8 cellular contexts compared by ENCODE assay signal in the genomic region with DNA sequence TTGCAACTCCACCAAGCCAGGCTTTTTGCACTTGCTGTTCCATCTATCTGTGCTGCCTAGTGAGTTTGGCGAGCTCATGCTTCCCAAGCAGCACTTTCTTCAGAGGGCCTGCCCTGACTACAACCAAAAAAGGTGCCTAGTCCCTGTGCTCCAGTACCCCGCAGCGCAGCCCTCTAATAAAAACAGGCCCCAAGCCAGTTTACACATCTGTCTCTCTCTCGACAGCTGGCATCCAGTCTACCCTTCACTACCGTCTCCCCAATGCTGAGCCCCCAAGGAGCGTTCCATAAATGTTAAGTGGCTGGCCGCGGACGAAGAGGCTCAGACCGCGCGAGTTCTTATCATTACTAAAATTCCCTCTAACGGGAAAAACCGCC. TPM values are rescaled to one million over a fixed set of nuclear protein-coding genes. Genes with fewer than 3 reads are reported as not detected.
DNase-seq lines count a peak whose midpoint lies in the region; ATAC-seq and TF ChIP-seq lines count a peak whose summit lies in the region.

No MANE protein-coding gene starts in this region.

- peaks cover 3% of the 10 kb centered on the region for H3K27me3 Mint-ChIP-seq in activated CD8-positive, alpha-beta T cell treated with anti-CD3 and anti-CD28 coated beads, Interleukin-2, amount 10 ng/mL, durations not matched to agents 7 days and 5 days (ENCODE audit: low read depth)

- no peak for TF ChIP-seq CTCF in heart left ventricle (IDR thresholded peaks at IDR 0.05)
- TF ChIP-seq CTCF in psoas muscle (IDR thresholded peaks at IDR 0.05) = no peak

- CTCF ChIA-PET in activated CD8-positive, alpha-beta T cell treated with anti-CD3 and anti-CD28 coated beads, Interleukin-2, amount 10 ng/mL, durations not matched to agents 7 days and 5 days (lab: Charles Lee) = interaction anchor here (0.6 to 3.8 kb wide), 38 partner anchors 9 to 562 kb away, joined by 3 to 54 read pairs (median 5); a partner anchor contains a TSS

- H3K27ac ChIP-seq in heart left ventricle (peak overlapping the region; percentile 78 to 95 (median 88)), psoas muscle (peak overlapping the region; percentile 89)

- TF ChIP-seq POLR2A in heart left ventricle (IDR thresholded peaks at IDR 0.05) = no peak

- H3K36me3 ChIP-seq in heart left ventricle = peaks cover 0 to 3% (median 0%) of the 10 kb centered on the region in 9 donors
- H3K36me3 ChIP-seq in psoas muscle (ENCODE audit: insufficient read depth in 1 of 2, low read depth in 1 of 2) = peaks cover 0 to 7% of the 10 kb centered on the region in 2 donors

- no peaks in the 10 kb centered on the region for H3K27me3 ChIP-seq in heart left ventricle
- no peaks in the 10 kb centered on the region for H3K27me3 ChIP-seq in psoas muscle (ENCODE audit: insufficient read depth in 3 of 3, low read length in 2 of 3)

- peak overlapping the region; percentile 95 for H3K27ac Mint-ChIP-seq in activated CD8-positive, alpha-beta T cell treated with anti-CD3 and anti-CD28 coated beads, Interleukin-2, amount 10 ng/mL, durations not matched to agents 7 days and 5 days

- intact Hi-C loops in heart left ventricle (cut with DNase I) = loop anchor here in 8 of 10 donors (2.0 to 10.0 kb wide), 4 partner anchors 56 to 490 kb away; a partner anchor contains a TSS
- intact Hi-C loops in psoas muscle (cut with DNase I) = loop anchor here (2.0 to 10.0 kb wide), 3 partner anchors 56 to 210 kb away; a partner anchor contains a TSS

- POLR2A ChIA-PET in activated CD8-positive, alpha-beta T cell treated with anti-CD3 and anti-CD28 coated beads, Interleukin-2, amount 10 ng/mL, durations not matched to agents 7 days and 5 days (lab: Charles Lee) = interaction anchor here (0.6 to 2.9 kb wide), 10 partner anchors 9 to 644 kb away, joined by 3 to 27 read pairs (median 5); a partner anchor contains a TSS

- peak overlapping the region; percentile 65 to 99 (median 90) for H3K4me3 ChIP-seq in heart left ventricle
- H3K4me3 ChIP-seq in psoas muscle = peak overlapping the region; percentile 85

- 0 to 1% (median 0%) methylated on average over 12 to 14 of the region's 14 CpGs for WGBS in heart left ventricle, 4 donors
- 0% methylated on average over 14 of the region's 14 CpGs for WGBS in psoas muscle, 3 donors

- no peaks in the 10 kb centered on the region for H3K9me3 Mint-ChIP-seq in activated CD8-positive, alpha-beta T cell treated with anti-CD3 and anti-CD28 coated beads, Interleukin-2, amount 10 ng/mL, durations not matched to agents 7 days and 5 days (ENCODE audit: insufficient read depth)

- H3K36me3 Mint-ChIP-seq in activated CD8-positive, alpha-beta T cell treated with anti-CD3 and anti-CD28 coated beads, Interleukin-2, amount 10 ng/mL, durations not matched to agents 7 days and 5 days (ENCODE audit: low read depth) = peaks cover 12% of the 10 kb centered on the region

- ATAC-seq in HG03135 (IDR thresholded peaks at IDR 0.05; ENCODE audit: unreplicated experiment) (peak; percentile 32), heart left ventricle (peak in 2 of 4 donors; percentile 12 to 27), psoas muscle (peak; percentile 3 to 31 (median 17))
- ATAC-seq in activated CD8-positive, alpha-beta T cell treated with anti-CD3 and anti-CD28 coated beads, Interleukin-2, amount 10 ng/mL, durations not matched to agents 7 days and 5 days = peak; percentile 31

- peak overlapping the region; percentile 96 for H3K4me3 Mint-ChIP-seq in activated CD8-positive, alpha-beta T cell treated with anti-CD3 and anti-CD28 coated beads, Interleukin-2, amount 10 ng/mL, durations not matched to agents 7 days and 5 days

- H3K4me1 ChIP-seq in heart left ventricle = peaks cover 0 to 50% (median 35%) of the 10 kb centered on the region in 12 donors
- peaks cover 46% of the 10 kb centered on the region for H3K4me1 ChIP-seq in psoas muscle

- H3K9me3 ChIP-seq in heart left ventricle (no peaks in the 10 kb centered on the region), psoas muscle (no peaks in the 10 kb centered on the region)

- H3K4me1 Mint-ChIP-seq in activated CD8-positive, alpha-beta T cell treated with anti-CD3 and anti-CD28 coated beads, Interleukin-2, amount 10 ng/mL, durations not matched to agents 7 days and 5 days (ENCODE audit: low read depth) = peaks cover 46% of the 10 kb centered on the region

- DNase-seq in DMS 273 (lab: John Stamatoyannopoulos, UW; ENCODE audit: unreplicated experiment) = peak; percentile 59
- no peak for DNase-seq in DMS 273 treated with DMSO at 0.1 percent for 48 hours (lab: John Stamatoyannopoulos, UW)
- DNase-seq in activated CD8-positive, alpha-beta T cell treated with anti-CD3 and anti-CD28 coated beads, Interleukin-2, amount 10 ng/mL, durations not matched to agents 7 days and 5 days = peak; percentile 26
- no peak for DNase-seq in heart left ventricle
- DNase-seq in psoas muscle = no peak
- DNase-seq in GM19240 (ENCODE audit: insufficient read length, low spot score) = no peak
- no peak for DNase-seq in NCI-H2227 treated with DMSO at 0.1 percent for 48 hours (lab: John Stamatoyannopoulos, UW)

RNA-seq across cellular contexts. Expression of a gene that starts 0.5 kb away (rescaled TPM):
- 10 to 100 TPM; 65.3 to 65.5 TPM for total RNA-seq in activated CD8-positive, alpha-beta T cell treated with anti-CD3 and anti-CD28 coated beads, Interleukin-2, amount 10 ng/mL, durations not matched to agents 7 days and 5 days
- total RNA-seq in heart left ventricle (10 to 100 TPM; 24.9 to 50.3 (median 46.0) TPM), psoas muscle (10 to 100 TPM; 41.3 to 58.6 (median 44.9) TPM)
- polyA plus RNA-seq in heart left ventricle (10 to 100 TPM; 48.9 to 50.6 TPM), psoas muscle (10 to 100 TPM; 48.5 to 81.0 (median 50.5) TPM)

RNA-seq across cellular contexts. Expression of a gene that starts 56.9 kb away (rescaled TPM):
- total RNA-seq in activated CD8-positive, alpha-beta T cell treated with anti-CD3 and anti-CD28 coated beads, Interleukin-2, amount 10 ng/mL, durations not matched to agents 7 days and 5 days = 10 to 100 TPM; 15.4 to 15.7 TPM
- total RNA-seq in heart left ventricle (10 to 100 TPM in 6 of 9 donors, 1 to 10 TPM in 3; 6.8 to 12.6 (median 10.4) TPM), psoas muscle (10 to 100 TPM in 1 of 4 donors, 1 to 10 TPM in 3; 8.7 to 12.0 (median 9.3) TPM)
- polyA plus RNA-seq in heart left ventricle (10 to 100 TPM; 13.0 to 13.9 TPM), psoas muscle (10 to 100 TPM; 14.1 to 20.8 (median 17.7) TPM)

Comparison
In these comparisons a context has a peak if more than half of its experiments do, and no peak if none do; other contexts are left out.
1. DNase-seq: peak in DMS 273 (single experiment) and activated CD8-positive, alpha-beta T cell treated with anti-CD3 and anti-CD28 coated beads, Interleukin-2, amount 10 ng/mL, durations not matched to agents 7 days and 5 days (single experiment); none in DMS 273 treated with DMSO at 0.1 percent for 48 hours (single experiment), heart left ventricle (0 of 5), psoas muscle (0 of 2), GM19240 (single experiment) and NCI-H2227 treated with DMSO at 0.1 percent for 48 hours (single experiment).